ENCODE assay signal across 9 cellular contexts in the genomic region with DNA sequence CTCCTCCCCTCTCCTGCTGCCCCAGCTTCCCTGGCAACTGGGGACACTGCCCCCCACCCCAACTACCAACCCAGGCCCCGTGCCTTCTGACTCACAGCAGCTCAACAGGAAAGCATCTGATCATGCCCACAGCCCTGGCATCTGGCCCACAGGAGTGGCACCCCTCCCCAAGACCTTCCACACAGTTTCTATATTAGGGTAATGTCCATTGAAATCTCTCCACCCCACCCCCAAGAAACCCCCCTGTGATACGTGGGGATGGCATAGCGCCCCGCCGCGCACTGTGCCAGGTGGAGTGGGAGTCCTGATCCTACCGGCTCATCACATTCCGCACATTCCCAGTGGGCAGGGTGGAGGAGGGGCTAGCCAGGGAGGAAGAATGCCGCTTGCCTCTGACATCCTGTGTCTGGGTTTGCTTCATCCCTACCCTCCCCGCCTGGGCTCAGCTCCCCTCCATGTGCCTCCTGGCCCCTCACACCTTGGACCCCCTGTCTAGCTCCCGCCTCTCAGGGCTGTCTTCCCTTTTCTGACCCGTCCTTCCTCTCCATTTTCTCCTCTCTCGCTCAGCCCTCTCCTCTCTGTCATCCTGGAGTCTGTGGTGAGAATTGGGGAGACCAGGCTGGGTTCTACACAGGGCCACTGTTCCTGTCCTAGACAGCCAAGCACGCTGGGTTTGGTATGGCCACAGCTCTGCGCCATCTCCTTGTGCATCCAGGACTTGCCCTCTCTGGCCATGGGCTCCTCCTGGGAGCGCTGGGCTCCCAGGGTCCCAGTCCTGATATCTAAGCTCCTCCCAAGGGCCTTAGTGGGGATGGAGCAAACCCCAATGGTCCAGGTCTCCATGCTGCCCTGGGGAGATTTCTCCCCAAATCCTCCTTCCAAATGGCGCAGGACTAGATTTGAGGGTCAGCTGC. TPM values are rescaled to one million over a fixed set of nuclear protein-coding genes. Genes with fewer than 3 reads are reported as not detected.
DNase-seq lines count a peak whose midpoint lies in the region; ATAC-seq and TF ChIP-seq lines count a peak whose summit lies in the region.
"Had no signal": no experiment of that assay in that cellular context is flagged by ENCODE, and none has a peak within 500 bp of the region (broad histone marks: within the 10 kb centered on the region; RNA-seq: fewer than 3 reads in every experiment).

No MANE protein-coding gene starts in this region.

- no peaks in the 10 kb centered on the region for H3K36me3 ChIP-seq in breast epithelium

- no peaks in the 10 kb centered on the region for H3K27me3 ChIP-seq in breast epithelium

- no peak for TF ChIP-seq POLR2A in breast epithelium (IDR thresholded peaks at IDR 0.05)
- no peak for TF ChIP-seq POLR2A in lower leg skin (IDR thresholded peaks at IDR 0.05)

- intact Hi-C loops in breast epithelium (cut with DNase I; ENCODE audit: low total_unique reads) (loop anchor here (5.0 kb wide), 1 partner anchor 34 kb away; no protein-coding TSS in a partner anchor), lower leg skin (cut with DNase I; ENCODE audit: low total_unique reads) (no loop called here)

- H3K4me1 ChIP-seq in breast epithelium = peaks cover 10 to 14% of the 10 kb centered on the region in 2 donors

- no peaks in the 10 kb centered on the region for H3K9me3 ChIP-seq in breast epithelium

- TF ChIP-seq CTCF in breast epithelium (IDR thresholded peaks at IDR 0.05) = no peak
- no peak for TF ChIP-seq CTCF in lower leg skin (IDR thresholded peaks at IDR 0.05)

- no peak for ATAC-seq in GM18861 (IDR thresholded peaks at IDR 0.05; ENCODE audit: unreplicated experiment)
- no peak for ATAC-seq in GM21526 (IDR thresholded peaks at IDR 0.05; ENCODE audit: low FRiP score, unreplicated experiment)

- H3K27ac ChIP-seq in breast epithelium = peak overlapping the region; percentile 80 to 82

- 40 to 50% methylated on average over 17 of the region's 17 CpGs for WGBS in lower leg skin, 2 donors

- DNase-seq in A172 (ENCODE audit: low spot score) (peak; percentile 99), HS-5 (ENCODE audit: low read depth) (peak; percentile 83), breast epithelium (ENCODE audit: low spot score in 2 of 2) (peak; percentile 62 to 90), lower leg skin (ENCODE audit: low spot score in 2 of 2) (peak; percentile 55 to 89), GM19238 (ENCODE audit: insufficient read length, low spot score) (no peak), NCI-H82 (lab: John Stamatoyannopoulos, UW) (no peak)
- DNase-seq: NK-92 treated with Interleukin-12 subunit alpha and Interleukin-12 subunit beta, amount 100 ng/mL, for 24 hours had no signal

- H3K4me3 ChIP-seq in breast epithelium (peak overlapping the region in 1 of 3 donors; percentile 31), lower leg skin (ENCODE audit: low read depth, poor library complexity, severe bottlenecking) (no peak overlapping the region)

RNA-seq across cellular contexts. Expression of a gene that starts 27.4 kb away (rescaled TPM):
- 839 and 951 TPM in 2 replicates for total RNA-seq in A172 (2014; rRNA removed; shearing (Covaris generic))
- total RNA-seq in breast epithelium (10 to 100 TPM; 10.6 to 67.6 (median 48.5) TPM), lower leg skin (100 to 1,000 TPM in 3 of 4 donors, 10 to 100 TPM in 1; 99.7 to 148 (median 121) TPM)

RNA-seq across cellular contexts. Expression of a gene that starts 33.4 kb away (rescaled TPM):
- not detected in 2 replicates for total RNA-seq in A172 (2014; rRNA removed; shearing (Covaris generic))
- under 1 TPM in 2 of 3 donors, not detected in 1; 0.44 to 0.98 TPM for total RNA-seq in breast epithelium
- total RNA-seq in lower leg skin = 10 to 100 TPM; 28.8 to 36.5 (median 29.9) TPM

RNA-seq across cellular contexts. Expression of a gene that starts 59.5 kb away (rescaled TPM):
- 1.7 and 2.5 TPM in 2 replicates for total RNA-seq in A172 (2014; rRNA removed; shearing (Covaris generic))
- total RNA-seq in breast epithelium = under 1 TPM in 1 of 3 donors, not detected in 2; 0.44 TPM
- 1 to 10 TPM; 1.9 to 3.3 (median 2.5) TPM for total RNA-seq in lower leg skin

Comparison
In these comparisons a context has a peak if more than half of its experiments do, and no peak if none do; other contexts are left out.
1. DNase-seq: peak in A172 (single experiment), HS-5 (single experiment), breast epithelium (2 of 2) and lower leg skin (2 of 2); none in GM19238 (single experiment) and NCI-H82 (single experiment).
2. RNA of a gene that starts 33.4 kb away (total RNA-seq): 28.8 to 36.5 TPM in lower leg skin; 0.44 to 0.98 TPM in breast epithelium and not detected in A172; every median in the first group is over 10 times any median in the second.